ENCODE assay signal across 19 cellular contexts in genomic region chr21:38249256-38249655, GRCh38. TPM values are rescaled to one million over a fixed set of nuclear protein-coding genes. Genes with fewer than 3 reads are reported as not detected.
DNase-seq lines count a peak whose midpoint lies in the region; ATAC-seq and TF ChIP-seq lines count a peak whose summit lies in the region.
"Had no signal": no experiment of that assay in that cellular context is flagged by ENCODE, and none has a peak within 500 bp of the region (broad histone marks: within the 10 kb centered on the region; RNA-seq: fewer than 3 reads in every experiment).

No MANE protein-coding gene starts in this region.

- no peak for TF ChIP-seq POLR2A in transverse colon (IDR thresholded peaks at IDR 0.05)

- H3K4me1 ChIP-seq in transverse colon: peaks cover 5 to 29% (median 16%) of the 10 kb centered on the region in 4 donors

- no peak for DNase-seq in NCI-H1105 (lab: John Stamatoyannopoulos, UW)
- no peak for DNase-seq in transverse colon
- DNase-seq in cerebellar cortex (ENCODE audit: low spot score): no peak
- no peak for DNase-seq in NCI-H446 (lab: John Stamatoyannopoulos, UW)
- DNase-seq: activated CD8-positive, alpha-beta memory T cell treated with anti-CD3 and anti-CD28 coated beads for 24 hours; activated naive CD4-positive, alpha-beta T cell treated with Interleukin-2 at 50 U/mL for 16 hours; brain microvascular endothelial cell; effector memory CD4-positive, alpha-beta T cell; MV-4-11; nephron progenitor cell; stimulated activated CD4-positive, alpha-beta T cell treated with anti-CD3 and anti-CD28 coated beads, Interleukin-1b, Interleukin-23, amount 100 ng/mL, for 48 hours; trophoblast cell had no signal

- 74 to 80% methylated on average over 1 of the region's 1 CpG for WGBS in transverse colon (ENCODE audit: low coverage in 1 of 2), 2 donors

- H3K36me3 ChIP-seq in transverse colon: no peaks in the 10 kb centered on the region
- H3K36me3 ChIP-seq: brain microvascular endothelial cell, SJSA1 had no signal

- TF ChIP-seq EP300 in transverse colon (IDR thresholded peaks at IDR 0.05; ENCODE audit: low read depth): no peak

- no peak overlapping the region for H3K27ac ChIP-seq in transverse colon
- H3K27ac ChIP-seq: brain microvascular endothelial cell, SJSA1 had no signal

- in situ Hi-C loops in transverse colon (cut with MboI; ENCODE audit: low pct_ligation_motif_present in 1 of 4, low pct_unique_long_range_greater_than_20kb in 1 of 4, low sequenced_read_pairs in 3 of 4): no loop called here

- no peaks in the 10 kb centered on the region for H3K27me3 ChIP-seq in transverse colon
- H3K27me3 ChIP-seq: brain microvascular endothelial cell, SJSA1 had no signal

- no peaks in the 10 kb centered on the region for H3K9me3 ChIP-seq in transverse colon
- H3K9me3 ChIP-seq: SJSA1 had no signal

- peak; percentile 76 for ATAC-seq in GM18511 (IDR thresholded peaks at IDR 0.05; ENCODE audit: unreplicated experiment)
- peak; percentile 73 for ATAC-seq in GM19438 (IDR thresholded peaks at IDR 0.05; ENCODE audit: low read depth, unreplicated experiment)
- peak; percentile 80 for ATAC-seq in HG02885 (IDR thresholded peaks at IDR 0.05; ENCODE audit: poor library complexity, unreplicated experiment)
- ATAC-seq in HG03558 (IDR thresholded peaks at IDR 0.05; ENCODE audit: extremely low read depth, unreplicated experiment): peak; percentile 56
- ATAC-seq: HepG2 had no signal

- intact Hi-C loops in transverse colon (cut with DNase I; ENCODE audit: low total_unique reads): no loop called here

- H3K4me3 ChIP-seq in transverse colon: no peak overlapping the region
- H3K4me3 ChIP-seq: lung, SJSA1 had no signal

- no peak for TF ChIP-seq CTCF in transverse colon (IDR thresholded peaks at IDR 0.05)

RNA-seq across cellular contexts. Expression of gene KCNJ15, which starts 7.5 kb away (rescaled TPM):
- total RNA-seq in transverse colon: under 1 TPM in 2 of 4 donors, not detected in 2; 0.14 to 0.16 TPM
- total RNA-seq: HepG2 had no signal
